Comparison of ENCODE assay signal across 17 cellular contexts in the genomic region with DNA sequence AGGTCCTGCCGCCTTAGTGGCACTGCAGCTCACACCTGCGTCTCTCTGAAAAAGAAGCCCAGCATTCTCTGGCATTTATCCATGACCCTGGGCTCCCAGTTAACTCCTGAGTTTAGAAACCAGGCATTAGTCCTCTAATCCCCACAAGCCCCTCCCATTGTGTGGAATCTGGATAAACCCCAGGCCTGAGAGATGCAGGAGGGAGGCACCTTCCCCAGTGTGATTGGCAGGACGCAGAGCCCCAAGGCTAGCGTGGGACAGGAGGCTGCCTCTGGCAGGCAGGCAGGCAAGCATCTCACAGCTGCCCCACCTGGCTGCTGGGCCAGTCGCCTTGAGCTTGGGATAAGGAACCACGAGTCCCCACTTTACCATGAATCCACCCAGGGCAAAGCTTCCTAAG. TPM values are rescaled to one million over a fixed set of nuclear protein-coding genes. Genes with fewer than 3 reads are reported as not detected.
DNase-seq lines count a peak whose midpoint lies in the region; ATAC-seq and TF ChIP-seq lines count a peak whose summit lies in the region.
"Had no signal": no experiment of that assay in that cellular context is flagged by ENCODE, and none has a peak within 500 bp of the region (broad histone marks: within the 10 kb centered on the region; RNA-seq: fewer than 3 reads in every experiment).

No MANE protein-coding gene starts in this region.

- H3K27ac Mint-ChIP-seq in CD8-positive, alpha-beta T cell = no peak overlapping the region
- H3K27ac Mint-ChIP-seq: CD4-positive, alpha-beta T cell had no signal

- H3K36me3 ChIP-seq in H7 (replicated peaks; ENCODE audit: control insufficient read depth, insufficient read depth, low read length) (no peaks in the 10 kb centered on the region), WERI-Rb-1 (no peaks in the 10 kb centered on the region)
- no peaks in the 10 kb centered on the region for H3K36me3 ChIP-seq in CD8-positive, alpha-beta T cell (ENCODE audit: insufficient read depth, low read length)

- no peaks in the 10 kb centered on the region for H3K27me3 Mint-ChIP-seq in CD8-positive, alpha-beta T cell (ENCODE audit: low read depth)
- H3K27me3 Mint-ChIP-seq: CD4-positive, alpha-beta T cell had no signal

- ATAC-seq in HG03342 (IDR thresholded peaks at IDR 0.05; ENCODE audit: unreplicated experiment) (no peak), HG03025 (IDR thresholded peaks at IDR 0.05; ENCODE audit: low FRiP score, unreplicated experiment) (no peak)
- no peak for ATAC-seq in CD8-positive, alpha-beta T cell

- no peaks in the 10 kb centered on the region for H3K36me3 Mint-ChIP-seq in CD8-positive, alpha-beta T cell

- no peak overlapping the region for H3K4me3 ChIP-seq in H7 (ENCODE audit: insufficient read depth, low read depth, low read length)
- H3K4me3 ChIP-seq in WERI-Rb-1 (ENCODE audit: low read depth, low read length) = no peak overlapping the region
- no peak overlapping the region for H3K4me3 ChIP-seq in retinal pigment epithelial cell (ENCODE audit: low read length)
- H3K4me3 ChIP-seq in CD8-positive, alpha-beta T cell (ENCODE audit: low read depth, low read length) = no peak overlapping the region

- no peak for TF ChIP-seq CTCF in WERI-Rb-1 (IDR thresholded peaks at IDR 0.05; ENCODE audit: low read depth, low read length)
- peak; percentile 10 for TF ChIP-seq CTCF in retinal pigment epithelial cell (conservative IDR thresholded peaks at IDR 0.05; ENCODE audit: low read depth, low read length)
- TF ChIP-seq CTCF in CD8-positive, alpha-beta T cell (IDR thresholded peaks at IDR 0.05) = no peak

- no peak overlapping the region for H3K27ac ChIP-seq in WERI-Rb-1
- H3K27ac ChIP-seq in CD8-positive, alpha-beta T cell (ENCODE audit: low read depth, low read length) = no peak overlapping the region

- peak; percentile 94 for DNase-seq in H7
- DNase-seq in WERI-Rb-1 = peak; percentile 83
- DNase-seq in iPS DF 19.7 (ENCODE audit: low read depth, low spot score) = peak; percentile 84
- peak; percentile 96 for DNase-seq in retinal pigment epithelial cell (ENCODE audit: low read depth)
- DNase-seq in CD8-positive, alpha-beta T cell = no peak
- DNase-seq: ACHN; CD4-positive, alpha-beta T cell; DND-41; GF-D8; KBM-7; NCI-H1048; NCI-H345; NCI-H748 treated with DMSO at 0.1 percent for 48 hours; SHP77 had no signal

- H3K4me1 ChIP-seq in CD8-positive, alpha-beta T cell (ENCODE audit: insufficient read depth, low read length) = no peaks in the 10 kb centered on the region

- H3K27me3 ChIP-seq in H7 (ENCODE audit: control insufficient read depth, insufficient read depth, low read length) (no peaks in the 10 kb centered on the region), WERI-Rb-1 (ENCODE audit: insufficient read depth, low read depth, severe bottlenecking) (no peaks in the 10 kb centered on the region)
- H3K27me3 ChIP-seq in CD8-positive, alpha-beta T cell (ENCODE audit: insufficient read depth, low read length) = no peaks in the 10 kb centered on the region

- no peaks in the 10 kb centered on the region for H3K9me3 ChIP-seq in WERI-Rb-1 (ENCODE audit: severe bottlenecking)
- H3K9me3 ChIP-seq in CD8-positive, alpha-beta T cell (ENCODE audit: low read length) = no peaks in the 10 kb centered on the region

- H3K4me3 Mint-ChIP-seq in CD8-positive, alpha-beta T cell = no peak overlapping the region
- H3K4me3 Mint-ChIP-seq: CD4-positive, alpha-beta T cell had no signal

- intact Hi-C loops in CD8-positive, alpha-beta T cell (cut with DNase I, micrococcal nuclease) = no loop called here

- no peaks in the 10 kb centered on the region for H3K9me3 Mint-ChIP-seq in CD8-positive, alpha-beta T cell
- H3K9me3 Mint-ChIP-seq: CD4-positive, alpha-beta T cell had no signal

- CTCF ChIA-PET in CD8-positive, alpha-beta T cell (lab: Charles Lee) = interaction anchor here (1.0 kb wide), 1 partner anchor 9 kb away, joined by 3 read pairs; no protein-coding TSS in a partner anchor

- POLR2A ChIA-PET in CD8-positive, alpha-beta T cell (lab: Charles Lee) = no interaction called here

- H3K4me1 Mint-ChIP-seq in CD8-positive, alpha-beta T cell (ENCODE audit: low read depth) = peaks cover 15% of the 10 kb centered on the region

RNA-seq across cellular contexts. Expression of gene SERPINE3, which starts 11.0 kb away (rescaled TPM):
- total RNA-seq in H7 (2014; rRNA removed; shearing (Covaris generic)) = 0.18 and 0.28 TPM in 2 replicates
- total RNA-seq in CD8-positive, alpha-beta T cell = not detected
- total RNA-seq: CD4-positive, alpha-beta T cell; M059J had no signal

Comparison
In these comparisons a context has a peak if more than half of its experiments do, and no peak if none do; other contexts are left out.
1. DNase-seq: peak in H7 (single experiment), WERI-Rb-1 (single experiment), iPS DF 19.7 (single experiment) and retinal pigment epithelial cell (single experiment); none in CD8-positive, alpha-beta T cell (0 of 7).